30 cellular contexts compared by ENCODE assay signal in the genomic region with DNA sequence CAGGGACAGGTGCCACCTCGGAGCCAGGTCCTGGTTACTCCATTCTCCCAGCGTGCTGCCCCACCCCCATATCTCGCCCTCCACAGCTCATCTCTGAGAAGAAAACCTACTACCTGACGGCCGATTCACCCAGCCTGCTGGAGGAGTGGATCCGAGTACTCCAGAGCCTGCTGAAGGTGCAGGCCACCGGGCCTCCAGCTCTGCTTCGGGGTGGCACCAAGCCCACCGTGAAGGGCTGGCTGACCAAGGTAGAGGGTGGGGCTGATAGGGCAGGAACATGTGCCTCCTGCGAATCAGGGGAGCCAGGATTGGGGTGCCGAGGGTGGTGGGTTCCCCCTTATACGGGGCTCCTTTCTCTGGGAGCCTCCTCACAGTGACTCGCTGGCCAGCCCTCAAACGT.
"Had no signal": no experiment of that assay in that cellular context is flagged by ENCODE, and none has a peak within 500 bp of the region (broad histone marks: within the 10 kb centered on the region; RNA-seq: fewer than 3 reads in every experiment).

No MANE protein-coding gene starts in this region.

- H3K9me3 ChIP-seq: left ventricle myocardium inferior, mucosa of descending colon, pancreas, right atrium auricular region, thoracic aorta, tibial nerve, upper lobe of left lung, vagina had no signal

- H3K36me3 Mint-ChIP-seq: immature natural killer cell; memory B cell; mesothelial cell of epicardium; naive B cell; stimulated activated effector memory CD8-positive, alpha-beta T cell treated with anti-CD3 and anti-CD28 coated beads, Interleukin-12 subunit alpha, Interleukin-12 subunit beta, amount 100 ng/mL, for 72 hours had no signal

- H3K27me3 ChIP-seq: dorsolateral prefrontal cortex, pancreas, right atrium auricular region, tibial nerve, upper lobe of left lung, vagina had no signal

- H3K4me3 ChIP-seq: dorsolateral prefrontal cortex, left ventricle myocardium inferior, lung, mucosa of descending colon, pancreas, right atrium auricular region, smooth muscle cell, thoracic aorta, tibial nerve, upper lobe of left lung, vagina had no signal

- H3K27ac ChIP-seq: left ventricle myocardium inferior, pancreas, right atrium auricular region, thoracic aorta, tibial nerve, upper lobe of left lung, vagina had no signal

- H3K27me3 Mint-ChIP-seq: progenitor cell of endocrine pancreas had no signal

- H3K36me3 ChIP-seq: right atrium auricular region, thoracic aorta, upper lobe of left lung, vagina had no signal

- DNase-seq: caudate nucleus; cerebellar nuclear complex; effector CD4-positive, alpha-beta T cell; hypothalamus; immature natural killer cell; islet precursor cell; kidney glomerular epithelial cell; left colon; left ventricle myocardium inferior; mucosa of descending colon; naive B cell; nephron progenitor cell; stimulated activated CD4-positive, alpha-beta T cell treated with anti-CD3 and anti-CD28 coated beads, Interleukin-2, amount 100 ng/mL, for 24 hours; stimulated activated CD4-positive, alpha-beta T cell treated with anti-CD3 and anti-CD28 coated beads, Interleukin-4, amount 100 ng/mL, for 24 hours; upper lobe of left lung had no signal

- H3K4me1 ChIP-seq: left ventricle myocardium inferior, pancreas, right atrium auricular region, tibial nerve, upper lobe of left lung, vagina had no signal

- H3K27ac Mint-ChIP-seq: immature natural killer cell; memory B cell; mesothelial cell of epicardium; naive B cell; progenitor cell of endocrine pancreas; stimulated activated effector memory CD8-positive, alpha-beta T cell treated with anti-CD3 and anti-CD28 coated beads, Interleukin-12 subunit alpha, Interleukin-12 subunit beta, amount 100 ng/mL, for 72 hours had no signal

- H3K4me3 Mint-ChIP-seq: immature natural killer cell; memory B cell; mesothelial cell of epicardium; naive B cell; nephron progenitor cell; stimulated activated effector memory CD8-positive, alpha-beta T cell treated with anti-CD3 and anti-CD28 coated beads, Interleukin-12 subunit alpha, Interleukin-12 subunit beta, amount 100 ng/mL, for 72 hours; stimulated activated naive CD8-positive, alpha-beta T cell treated with anti-CD3 and anti-CD28 coated beads, Interleukin-15, Interleukin-2, amounts not matched to agents 100 ng/mL and 50 ng/mL, for 24 hours had no signal

- FAIRE-seq: colon, frontal cortex, pancreas had no signal

- H3K9me3 Mint-ChIP-seq: immature natural killer cell; memory B cell; mesothelial cell of epicardium; naive B cell; nephron progenitor cell; stimulated activated effector memory CD8-positive, alpha-beta T cell treated with anti-CD3 and anti-CD28 coated beads, Interleukin-12 subunit alpha, Interleukin-12 subunit beta, amount 100 ng/mL, for 72 hours; stimulated activated naive CD8-positive, alpha-beta T cell treated with anti-CD3 and anti-CD28 coated beads, Interleukin-15, Interleukin-2, amounts not matched to agents 100 ng/mL and 50 ng/mL, for 24 hours had no signal

- ATAC-seq: left colon; mucosa of descending colon; stimulated activated effector memory CD8-positive, alpha-beta T cell treated with anti-CD3 and anti-CD28 coated beads, Interleukin-12 subunit alpha, Interleukin-12 subunit beta, amount 100 ng/mL, for 72 hours had no signal
